10 cellular contexts compared by ENCODE assay signal in genomic region chr12:110514363-110514762, GRCh38. TPM values are rescaled to one million over a fixed set of nuclear protein-coding genes. Genes with fewer than 3 reads are reported as not detected.
"Had no signal": no experiment of that assay in that cellular context is flagged by ENCODE, and none has a peak within 500 bp of the region (broad histone marks: within the 10 kb centered on the region; RNA-seq: fewer than 3 reads in every experiment).

No MANE protein-coding gene starts in this region.

- H3K9me3 ChIP-seq: HAP-1 had no signal

- H3K27ac ChIP-seq: GM23248 had no signal

- H3K4me3 Mint-ChIP-seq: GM23338, H9, HFFc6 had no signal

- H3K27ac Mint-ChIP-seq: GM23338, H9, HFFc6 had no signal

- H3K9me3 Mint-ChIP-seq: GM23338, H9, HFFc6 had no signal

- ATAC-seq: GM23338, HCT116 had no signal

- H3K4me1 ChIP-seq: HAP-1 had no signal

- H3K9ac ChIP-seq: GM23248 had no signal

- H3K4me3 ChIP-seq: GM23248, GM23338, HAP-1 had no signal

- H3K36me3 ChIP-seq: HAP-1 had no signal

- H3K4me1 Mint-ChIP-seq: GM23338, H9 had no signal

- DNase-seq: GM23248, GOT3, H7, H9, HCEC 1CT, HFFc6 had no signal

RNA-seq across cellular contexts. Expression of gene RAD9B, which starts 12.2 kb away (rescaled TPM):
- total RNA-seq: GM23338, H1, H7, H9 had no signal
